25 cellular contexts compared by ENCODE assay signal in genomic region chr18:21481739-21482138, GRCh38.
"Had no signal": no experiment of that assay in that cellular context is flagged by ENCODE, and none has a peak within 500 bp of the region (broad histone marks: within the 10 kb centered on the region; RNA-seq: fewer than 3 reads in every experiment).

No MANE protein-coding gene starts in this region.

- H3K9ac ChIP-seq: parathyroid adenoma had no signal

- H3K9me3 ChIP-seq: adrenal gland, body of pancreas, thoracic aorta, vagina had no signal

- ATAC-seq: body of pancreas; left cardiac atrium; left ventricle myocardium superior; right cardiac atrium; stimulated activated effector memory CD8-positive, alpha-beta T cell treated with anti-CD3 and anti-CD28 coated beads, Interleukin-12 subunit alpha, Interleukin-12 subunit beta, amount 100 ng/mL, for 72 hours had no signal

- DNase-seq: activated CD4-positive, alpha-beta T cell treated with anti-CD3 and anti-CD28 coated beads for 48 hours; activated CD4-positive, alpha-beta T cell treated with anti-CD3 and anti-CD28 coated beads, Interleukin-2, amount 50 U/mL, for 48 hours; activated CD4-positive, CD25-positive, alpha-beta regulatory T cell; activated CD8-positive, alpha-beta memory T cell treated with anti-CD3 and anti-CD28 coated beads for 24 hours; activated effector memory CD4-positive, alpha-beta T cell treated with anti-CD3 and anti-CD28 coated beads, Interleukin-2, amount 50 U/mL, for 16 hours; activated naive CD4-positive, alpha-beta T cell treated with anti-CD3 and anti-CD28 coated beads for 36 hours; activated naive CD8-positive, alpha-beta T cell treated with anti-CD3 and anti-CD28 coated beads for 36 hours; adrenal gland; aorta; body of pancreas; dorsolateral prefrontal cortex; effector memory CD4-positive, alpha-beta T cell; hippocampal formation; left cardiac atrium; left ventricle myocardium superior; right cardiac atrium; stimulated activated CD4-positive, alpha-beta T cell treated with anti-CD3 and anti-CD28 coated beads, Interleukin-4, amount 100 ng/mL, for 24 hours; trophoblast cell had no signal

- H3K4me1 ChIP-seq: adrenal gland, body of pancreas, vagina had no signal

- H3K4me3 ChIP-seq: adrenal gland, body of pancreas, cardiac muscle cell, coronary artery, dorsolateral prefrontal cortex, thoracic aorta, vagina had no signal

- H3K36me3 ChIP-seq: adrenal gland, cardiac muscle cell, vagina had no signal

- H3K27ac ChIP-seq: adrenal gland, body of pancreas, cardiac muscle cell, coronary artery, dorsolateral prefrontal cortex, parathyroid adenoma, thoracic aorta, vagina had no signal

- H3K79me2 ChIP-seq: parathyroid adenoma had no signal

- H3K27me3 ChIP-seq: body of pancreas, cardiac muscle cell, vagina had no signal

- H2AFZ ChIP-seq: parathyroid adenoma had no signal

- FAIRE-seq: keratinocyte had no signal
